ENCODE assay signal across 16 cellular contexts in genomic region chr7:144281981-144282380, GRCh38. TPM values are rescaled to one million over a fixed set of nuclear protein-coding genes. Genes with fewer than 3 reads are reported as not detected.
"Had no signal": no experiment of that assay in that cellular context is flagged by ENCODE, and none has a peak within 500 bp of the region (broad histone marks: within the 10 kb centered on the region; RNA-seq: fewer than 3 reads in every experiment).

No MANE protein-coding gene starts in this region.

RNA-seq across cellular contexts. Expression of gene CTAGE8, which starts 12.9 kb away (rescaled TPM):
- total RNA-seq: glomerular endothelial cell, myocyte had no signal

RNA-seq across cellular contexts. Expression of gene OR2A7, which starts 17.4 kb away (rescaled TPM):
- total RNA-seq: dermis microvascular lymphatic vessel endothelial cell, myocyte had no signal

RNA-seq across cellular contexts. Expression of gene OR2A1, which starts 30.2 kb away (rescaled TPM):
- total RNA-seq: colonic mucosa; endodermal cell; esophagus mucosa; esophagus squamous epithelium; glomerular endothelial cell; kidney epithelial cell; left cardiac atrium; left ventricle myocardium inferior; lung; mononuclear cell; myocyte; naive thymus-derived CD8-positive, alpha-beta T cell had no signal
- polyA plus RNA-seq: keratinocyte, mammary epithelial cell had no signal

RNA-seq across cellular contexts. Expression of gene OR2A42, which starts 42.6 kb away (rescaled TPM):
- total RNA-seq: colonic mucosa, dermis microvascular lymphatic vessel endothelial cell, endodermal cell, esophagus mucosa, glomerular endothelial cell, left ventricle myocardium inferior, liver, mammary epithelial cell, myocyte had no signal
- polyA plus RNA-seq: keratinocyte, liver, mammary epithelial cell had no signal
